In genomic region chr13:48939728-48940127, GRCh38 we compare ENCODE assay signal across 26 cellular contexts.
"Had no signal": no experiment of that assay in that cellular context is flagged by ENCODE, and none has a peak within 500 bp of the region (broad histone marks: within the 10 kb centered on the region; RNA-seq: fewer than 3 reads in every experiment).

No MANE protein-coding gene starts in this region.

- H3K36me3 ChIP-seq: ascending aorta, cardiac muscle cell, SJCRH30, WERI-Rb-1 had no signal

- H3K27ac Mint-ChIP-seq: activated CD8-positive, alpha-beta memory T cell treated with anti-CD3 and anti-CD28 coated beads, Interleukin-2, amount 10 ng/mL, durations not matched to agents 7 days and 5 days; activated naive CD4-positive, alpha-beta T cell treated with anti-CD3 and anti-CD28 coated beads, Interleukin-2, amount 50 U/mL, for 72 hours had no signal

- H3K4me2 ChIP-seq: KMS-11 had no signal

- H3K4me1 ChIP-seq: ascending aorta had no signal

- H3K36me3 Mint-ChIP-seq: activated naive CD4-positive, alpha-beta T cell treated with anti-CD3 and anti-CD28 coated beads, Interleukin-2, amount 50 U/mL, for 72 hours had no signal

- H3K27ac ChIP-seq: ascending aorta, cardiac muscle cell, KMS-11, SJCRH30, SK-N-MC, WERI-Rb-1 had no signal

- H3K9me3 Mint-ChIP-seq: central memory CD8-positive, alpha-beta T cell had no signal

- H3K9ac ChIP-seq: KMS-11 had no signal

- DNase-seq: activated CD4-positive, alpha-beta T cell treated with anti-CD3 and anti-CD28 coated beads for 4 hours; activated CD8-positive, alpha-beta memory T cell treated with anti-CD3 and anti-CD28 coated beads for 24 hours; activated CD8-positive, alpha-beta memory T cell treated with anti-CD3 and anti-CD28 coated beads, Interleukin-2, amount 10 ng/mL, durations not matched to agents 7 days and 5 days; activated CD8-positive, alpha-beta memory T cell treated with anti-CD3 and anti-CD28 coated beads, Interleukin-2, amount 50 U/mL, for 48 hours; activated gamma-delta T cell treated with Interleukin-2 at 50 U/mL for 16 hours; activated T-cell treated with anti-CD3 and anti-CD28 coated beads, Interleukin-2, amount 50 U/mL, for 1 hour; amygdala; MM.1S; MV-4-11; NCI-H1092; NCI-H1436 treated with DMSO at 0.1 percent for 48 hours; NCI-H1694 treated with DMSO at 0.1 percent for 48 hours; NCI-H2029; NCI-H345; NCI-H524 treated with DMSO at 0.1 percent for 48 hours; SHP77; SJCRH30; T1000; WERI-Rb-1 had no signal

- H3K27me3 Mint-ChIP-seq: activated CD8-positive, alpha-beta memory T cell treated with anti-CD3 and anti-CD28 coated beads, Interleukin-2, amount 10 ng/mL, durations not matched to agents 7 days and 5 days had no signal

- H3K4me3 Mint-ChIP-seq: activated CD8-positive, alpha-beta memory T cell treated with anti-CD3 and anti-CD28 coated beads, Interleukin-2, amount 10 ng/mL, durations not matched to agents 7 days and 5 days; central memory CD8-positive, alpha-beta T cell had no signal

- H3K9me3 ChIP-seq: ascending aorta, SJCRH30 had no signal

- ATAC-seq: activated CD8-positive, alpha-beta memory T cell treated with anti-CD3 and anti-CD28 coated beads, Interleukin-2, amount 10 ng/mL, durations not matched to agents 7 days and 5 days; Panc1 had no signal

- H3K4me1 Mint-ChIP-seq: central memory CD8-positive, alpha-beta T cell had no signal

- H3K4me3 ChIP-seq: ascending aorta, cardiac muscle cell, SJCRH30, SK-N-MC had no signal

- H3K27me3 ChIP-seq: ascending aorta, cardiac muscle cell, SJCRH30 had no signal
